In the genomic region with DNA sequence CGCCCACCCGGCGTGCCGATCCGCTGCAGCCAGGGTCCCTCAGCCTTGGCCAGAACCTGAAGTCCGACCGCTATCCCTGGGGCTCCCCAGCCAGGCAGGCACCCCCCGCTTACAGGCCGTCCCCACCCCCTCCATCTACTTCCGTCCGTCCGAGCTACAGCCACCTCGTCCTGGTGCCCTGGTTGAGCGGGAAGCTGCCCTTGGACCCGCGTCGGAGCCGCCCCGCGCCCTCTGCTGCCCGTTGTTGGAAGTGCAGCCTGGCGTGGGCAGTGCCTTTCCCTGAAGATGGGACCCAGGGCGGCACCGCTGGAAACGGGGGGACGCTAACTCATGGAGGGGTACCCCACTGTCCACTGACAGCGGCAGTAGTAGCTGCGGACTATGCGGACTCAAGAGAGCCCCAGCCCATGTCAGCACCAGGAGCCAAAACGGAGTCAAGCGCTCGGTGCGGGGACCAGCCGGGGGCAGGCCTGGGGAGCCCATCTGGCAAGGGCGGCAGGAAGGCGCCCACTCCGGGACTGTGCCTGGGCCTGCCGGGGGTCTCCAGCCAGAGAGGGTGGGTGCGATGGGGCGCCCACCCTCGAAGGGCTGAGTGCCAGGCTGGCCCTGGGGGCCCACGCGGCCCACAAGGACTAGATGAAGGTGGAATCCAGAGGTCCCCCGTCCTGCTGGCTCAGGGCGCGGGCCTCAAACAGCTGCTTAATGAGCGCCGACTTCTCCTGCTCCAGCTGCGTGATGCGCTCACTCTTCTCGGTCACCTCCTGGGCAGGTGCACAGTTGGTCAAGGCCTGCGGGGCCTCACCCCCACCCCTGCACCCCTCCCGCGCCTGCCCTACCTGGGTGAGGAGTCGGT, we compare ENCODE assay signal across 8 cellular contexts. TPM values are rescaled to one million over a fixed set of nuclear protein-coding genes. Genes with fewer than 3 reads are reported as not detected.
DNase-seq lines count a peak whose midpoint lies in the region; ATAC-seq and FAIRE-seq lines count a peak whose summit lies in the region.

No MANE protein-coding gene starts in this region.

- DNase-seq in AG08396 (ENCODE audit: low spot score) (peak; percentile 86), GM19239 (ENCODE audit: insufficient read length, low spot score) (no peak), SHP77 treated with DMSO at 0.1 percent for 48 hours (lab: John Stamatoyannopoulos, UW) (peak; percentile 16), left cardiac atrium (peak; percentile 73), sciatic nerve (ENCODE audit: low spot score) (peak; percentile 86), OCI-M2 (lab: John Stamatoyannopoulos, UW; ENCODE audit: unreplicated experiment) (no peak)
- peak; percentile 68 for DNase-seq in activated naive CD4-positive, alpha-beta T cell treated with anti-CD3 and anti-CD28 coated beads, Interleukin-2, amount 50 U/mL, for 16 hours

- intact Hi-C loops in left cardiac atrium (cut with DNase I), result loop anchor here (1.0 to 10.0 kb wide), 2 partner anchors 17 to 279 kb away; no protein-coding TSS in a partner anchor
- intact Hi-C loops in sciatic nerve (cut with DNase I), result no loop called here

- peak; percentile 84 for FAIRE-seq in GM19239 (lab: Jason Lieb, UNC)

- ATAC-seq in left cardiac atrium, result peak; percentile 69 to 78
- ATAC-seq in sciatic nerve, result peak; percentile 77
- no peak for ATAC-seq in GM18520 (IDR thresholded peaks at IDR 0.05; ENCODE audit: unreplicated experiment)

RNA-seq across cellular contexts. Expression of gene SAPCD2, which starts 6.1 kb away (rescaled TPM):
- total RNA-seq in left cardiac atrium (under 1 TPM; 0.39 to 0.44 TPM), sciatic nerve (0.36 TPM)

RNA-seq across cellular contexts. Expression of gene ENTPD2, which starts 10.4 kb away (rescaled TPM):
- 1 to 10 TPM in 1 of 2 donors, under 1 TPM in 1; 0.60 to 2.2 TPM for total RNA-seq in left cardiac atrium
- 24.3 TPM for total RNA-seq in sciatic nerve

RNA-seq across cellular contexts. Expression of gene UAP1L1, which starts 13.1 kb away (rescaled TPM):
- total RNA-seq in left cardiac atrium (10 to 100 TPM; 13.5 to 14.0 TPM), sciatic nerve (18.3 TPM)

RNA-seq across cellular contexts. Expression of gene NPDC1, which starts 18.3 kb away (rescaled TPM):
- total RNA-seq in left cardiac atrium (10 to 100 TPM; 75.4 to 87.3 TPM), sciatic nerve (157 TPM)

RNA-seq across cellular contexts. Expression of gene MAN1B1, which starts 22.5 kb away (rescaled TPM):
- total RNA-seq in left cardiac atrium (10 to 100 TPM; 21.9 to 28.8 TPM), sciatic nerve (48.3 TPM)

Comparison
In these comparisons a context has a peak if more than half of its experiments do, and no peak if none do; other contexts are left out.
1. DNase-seq: peak in AG08396 (single experiment), SHP77 treated with DMSO at 0.1 percent for 48 hours (single experiment), activated naive CD4-positive, alpha-beta T cell treated with anti-CD3 and anti-CD28 coated beads, Interleukin-2, amount 50 U/mL, for 16 hours (single experiment), left cardiac atrium (single experiment) and sciatic nerve (single experiment); none in GM19239 (single experiment) and OCI-M2 (single experiment).